8 cellular contexts compared by ENCODE assay signal in genomic region chr2:10331702-10332401, GRCh38. TPM values are rescaled to one million over a fixed set of nuclear protein-coding genes. Genes with fewer than 3 reads are reported as not detected.
DNase-seq lines count a peak whose midpoint lies in the region; ATAC-seq, FAIRE-seq and TF ChIP-seq lines count a peak whose summit lies in the region.

No MANE protein-coding gene starts in this region.

- TF ChIP-seq CTCF in K562 (IDR thresholded peaks at IDR 0.05 in 2 of 3, conservative IDR thresholded peaks at IDR 0.05 in 1 of 3; ENCODE audit: insufficient read depth in 2 of 3, low read depth in 1 of 3, low read length in 3 of 3) = no peak

- H3K27me3 ChIP-seq in K562 (ENCODE audit: control insufficient read depth in 2 of 2, insufficient read depth in 2 of 2, low read length in 2 of 2) = no peaks in the 10 kb centered on the region
- H3K27me3 ChIP-seq in trophoblast cell (ENCODE audit: insufficient read depth, low read length) = no peaks in the 10 kb centered on the region
- H3K27me3 ChIP-seq in MG63 = no peaks in the 10 kb centered on the region

- POLR2A ChIA-PET in K562 (lab: Yijun Ruan, JAX) = interaction anchor here (1.0 to 1.5 kb wide), 4 partner anchors 13 to 191 kb away, joined by 3 to 5 read pairs (median 4); no protein-coding TSS in a partner anchor

- no peak overlapping the region for H3K14ac ChIP-seq in trophoblast cell (ENCODE audit: low read length)

- TF ChIP-seq RAD21 in K562 (CRISPR knock-in tag; conservative IDR thresholded peaks at IDR 0.05 in 1 of 2, IDR thresholded peaks at IDR 0.05 in 1 of 2) = no peak; a peak in 1 of 4 replicates

- no peak overlapping the region for H3K4me3 ChIP-seq in K562
- peak overlapping the region; percentile 13 for H3K4me3 ChIP-seq in trophoblast cell (ENCODE audit: low read depth, low read length)
- H3K4me3 ChIP-seq in MG63 = no peak overlapping the region

- ATAC-seq in GM19438 (IDR thresholded peaks at IDR 0.05; ENCODE audit: low read depth, unreplicated experiment) = peak; percentile 56
- ATAC-seq in HG03432 (IDR thresholded peaks at IDR 0.05; ENCODE audit: unreplicated experiment) = peak; percentile 71
- ATAC-seq in K562 = peak; percentile 40

- H3K79me1 ChIP-seq in trophoblast cell (ENCODE audit: low read length) = peaks cover 10% of the 10 kb centered on the region

- intact Hi-C loops in K562 (cut with micrococcal nuclease) = loop anchor here (2.0 to 5.0 kb wide), 3 partner anchors 25 to 77 kb away; no protein-coding TSS in a partner anchor

- peak overlapping the region; percentile 8 for H4K8ac ChIP-seq in trophoblast cell (ENCODE audit: low read depth, low read length)

- H3K9me3 ChIP-seq in K562 (replicated peaks; ENCODE audit: control insufficient read depth, insufficient read depth, low read depth, low read length) = peaks cover 9% of the 10 kb centered on the region
- peaks cover 3% of the 10 kb centered on the region for H3K9me3 ChIP-seq in trophoblast cell (ENCODE audit: insufficient read depth, low read depth, low read length)
- 0 out of 2 replicates have a peak, but pooled peaks cover 2% of the 10 kb centered on the region for H3K9me3 ChIP-seq in MG63

- H3K36me3 ChIP-seq in K562 (ENCODE audit: control insufficient read depth, insufficient read depth, low read length) (peaks cover 8% of the 10 kb centered on the region; the same call in 2 of the 3 replicates), trophoblast cell (ENCODE audit: control insufficient read depth in 1 of 2, insufficient read depth in 2 of 2, low read length in 2 of 2) (no peaks in the 10 kb centered on the region), MG63 (peaks cover 29% of the 10 kb centered on the region)

- no peak overlapping the region for H2BK12ac ChIP-seq in trophoblast cell (ENCODE audit: low read length)

- H4K12ac ChIP-seq in trophoblast cell (ENCODE audit: low read depth, low read length) = no peak overlapping the region

- H3K9ac ChIP-seq in K562 (ENCODE audit: insufficient read depth in 1 of 2, low read depth in 2 of 2, low read length in 2 of 2) (peak overlapping the region; percentile 54 to 91; a peak in 3 of 4 replicates), trophoblast cell (ENCODE audit: low read length) (no peak overlapping the region)

- TF ChIP-seq POLR2A in K562 (conservative IDR thresholded peaks at IDR 0.05) = no peak

- no peak overlapping the region for H3K18ac ChIP-seq in trophoblast cell (ENCODE audit: low read length)

- no peak overlapping the region for H2BK120ac ChIP-seq in trophoblast cell (ENCODE audit: insufficient read depth, low read length, poor library complexity)

- peak overlapping the region; percentile 25 for H4K91ac ChIP-seq in trophoblast cell (ENCODE audit: low read depth, low read length)

- BruUV-seq in K562 (replicated peaks; lab: Mats Ljungman, UMichigan) = no TSS peak

- H3K4me1 ChIP-seq in K562 (replicated peaks in 1 of 2; ENCODE audit: control insufficient read depth in 2 of 2, insufficient read depth in 2 of 2, low read length in 2 of 2) = peaks cover 45 to 72% of the 10 kb centered on the region in 2 experiments
- peaks cover 28 to 32% of the 10 kb centered on the region in 2 experiments for H3K4me1 ChIP-seq in trophoblast cell (ENCODE audit: control insufficient read depth in 1 of 2, insufficient read depth in 2 of 2, low read length in 2 of 2)

- peak overlapping the region; percentile 80 for H3K4me2 ChIP-seq in K562 (ENCODE audit: insufficient read depth, low read length)
- H3K4me2 ChIP-seq in trophoblast cell (ENCODE audit: low read length) = no peak overlapping the region

- FAIRE-seq in K562 (lab: Jason Lieb, UNC) = peak; percentile 6

- peak overlapping the region; percentile 83 for H3K27ac ChIP-seq in K562 (ENCODE audit: extremely low read depth, low read depth, low read length)
- H3K27ac ChIP-seq in trophoblast cell (ENCODE audit: low read depth, low read length) = no peak overlapping the region

- H2BK5ac ChIP-seq in trophoblast cell (ENCODE audit: low read depth, low read length, poor library complexity) = no peak overlapping the region

- 45% methylated on average over 10 of the region's 11 CpGs for WGBS in K562 (ENCODE audit: insufficient coverage, low coverage, missing lambda C conversion rate)
- no CpG with 5 or more reads among the region's 11 CpGs for WGBS in trophoblast cell (ENCODE audit: extremely low coverage, insufficient coverage, insufficient read length)

- H3K23ac ChIP-seq in trophoblast cell (ENCODE audit: low read length) = no peak overlapping the region

- in situ Hi-C loops in K562 (cut with MboI) = no loop called here

- H3K4ac ChIP-seq in trophoblast cell (ENCODE audit: low read depth, low read length) = no peak overlapping the region

- peak; percentile 17 for DNase-seq in T follicular helper cell (ENCODE audit: low read depth)
- peak in 2 of 4 experiments; percentile 39 to 46 for DNase-seq in K562 (ENCODE audit: extremely low read depth in 1 of 4, low spot score in 3 of 4)
- peak in 1 of 2 donors; percentile 41 for DNase-seq in trophoblast cell
- no peak for DNase-seq in MG63
- DNase-seq in DMS79 (lab: John Stamatoyannopoulos, UW) = no peak
- DNase-seq in COLO829 (ENCODE audit: low spot score) = no peak

- TF ChIP-seq EP300 in K562 (IDR thresholded peaks at IDR 0.05; ENCODE audit: low read length) = no peak

- H4K20me1 ChIP-seq in K562 (replicated peaks; ENCODE audit: control insufficient read depth, insufficient read depth, low read length) = peaks cover 13% of the 10 kb centered on the region

- H3K9me1 ChIP-seq in K562 (ENCODE audit: control insufficient read depth, insufficient read depth, low read length) = no peaks in the 10 kb centered on the region

- CTCF ChIA-PET in K562 (lab: Yijun Ruan, JAX; ENCODE audit: low intra/inter-chr PET ratio) = no interaction called here

- H3K79me2 ChIP-seq in K562 (ENCODE audit: control insufficient read depth, insufficient read depth, low read length) = peaks cover 95% of the 10 kb centered on the region
- peaks cover 2% of the 10 kb centered on the region for H3K79me2 ChIP-seq in trophoblast cell (ENCODE audit: control insufficient read depth, insufficient read depth, low read length, poor library complexity)

- H2AK5ac ChIP-seq in trophoblast cell (ENCODE audit: low read length) = peak overlapping the region; percentile 7

- H2AFZ ChIP-seq in K562 (ENCODE audit: low read depth, low read length) (peak overlapping the region; percentile 14; the same call in 1 of the 2 replicates), trophoblast cell (ENCODE audit: insufficient read depth, low read length, poor library complexity) (no peak overlapping the region)

TF ChIP-seq in K562, 482 proteins besides CTCF, POLR2A, EP300 and RAD21 (continues in another document):
- TF ChIP-seq NCOR1 (IDR thresholded peaks at IDR 0.05) = no peak
- no peak for TF ChIP-seq ZNF740 (CRISPR knock-in tag; IDR thresholded peaks at IDR 0.05)
- no peak for TF ChIP-seq ZNF740 (tag; IDR thresholded peaks at IDR 0.05)
- TF ChIP-seq MEIS2 (IDR thresholded peaks at IDR 0.05; ENCODE audit: partially characterized antibody) = peak; percentile 31
- no peak for TF ChIP-seq TGIF2 (CRISPR knock-in tag; IDR thresholded peaks at IDR 0.05)
- no peak for TF ChIP-seq ZFPM2 (CRISPR knock-in tag; IDR thresholded peaks at IDR 0.05)
- 0 out of 2 replicates have a peak, but pooled peaks have one; percentile 17 for TF ChIP-seq TFAP4 (CRISPR knock-in tag; IDR thresholded peaks at IDR 0.05; ENCODE audit: borderline replicate concordance)

RNA-seq across cellular contexts. Expression of gene HPCAL1, which starts 29.1 kb away (rescaled TPM):
- 25.1 and 67.2 TPM in 2 replicates for total RNA-seq in K562 (2011; cell fraction: chromatin; rRNA removed; ENCODE audit: low replicate concordance)
- 37.1 and 44.9 TPM in 2 replicates for total RNA-seq in K562 (2011; cell fraction: nucleolus; rRNA removed)
- total RNA-seq in K562 (2011; cell fraction: nucleoplasm; rRNA removed) = 28.7 and 29.2 TPM in 2 replicates
- total RNA-seq in K562 (2014; rRNA removed) (56.2 and 62.9 TPM in 2 replicates), K562 (2014; rRNA removed; fragmentation: Illumina TruSeq; extraction: Trizol) (9.5 and 10.9 TPM in 2 replicates), K562 (2015; rRNA removed; fragmentation: Illumina TruSeq; extraction: Trizol) (20.2 and 25.0 TPM in 2 replicates), K562 (2021) (61.5 and 65.5 TPM in 2 replicates)
- polyA plus RNA-seq in K562 (2011; rRNA removed) (23.9 and 48.2 TPM in 2 replicates), K562 (2014; fragmentation: Illumina TruSeq; extraction: Trizol) (36.5 and 74.6 TPM in 2 replicates), K562 (2014; fragmentation: Nextera tagmentation; extraction: Ambion mirVana) (1 to 10 TPM; 2.7 to 3.1 TPM), K562 (2014; rRNA removed) (41.0 and 44.2 TPM in 2 replicates)
- 44.1 and 78.0 TPM in 2 replicates for polyA plus RNA-seq in K562 (2011; cell fraction: cytosol; rRNA removed)
- 49.6 and 80.3 TPM in 2 replicates for polyA plus RNA-seq in K562 (2011; cell fraction: nucleus; rRNA removed)
- 67.3 and 117 TPM in 2 replicates for polyA plus RNA-seq in K562 (2012)
- polyA minus RNA-seq in K562 (2011; rRNA and poly(A)+ RNA removed) = 11.6 and 13.9 TPM in 2 replicates
- 32.4 and 46.1 TPM in 2 replicates for polyA minus RNA-seq in K562 (2011; cell fraction: cytosol; rRNA and poly(A)+ RNA removed)
- polyA minus RNA-seq in K562 (2011; cell fraction: nucleus; rRNA and poly(A)+ RNA removed) = 19.9 and 22.5 TPM in 2 replicates
- polyA plus RNA-seq in trophoblast cell (2013) = 124 and 139 TPM in 2 replicates
- total RNA-seq in MG63 (2014; rRNA removed; shearing (Covaris generic); ENCODE audit: low replicate concordance) = 101 and 159 TPM in 2 replicates
